Comparison of ENCODE assay signal across 8 cellular contexts in the genomic region with DNA sequence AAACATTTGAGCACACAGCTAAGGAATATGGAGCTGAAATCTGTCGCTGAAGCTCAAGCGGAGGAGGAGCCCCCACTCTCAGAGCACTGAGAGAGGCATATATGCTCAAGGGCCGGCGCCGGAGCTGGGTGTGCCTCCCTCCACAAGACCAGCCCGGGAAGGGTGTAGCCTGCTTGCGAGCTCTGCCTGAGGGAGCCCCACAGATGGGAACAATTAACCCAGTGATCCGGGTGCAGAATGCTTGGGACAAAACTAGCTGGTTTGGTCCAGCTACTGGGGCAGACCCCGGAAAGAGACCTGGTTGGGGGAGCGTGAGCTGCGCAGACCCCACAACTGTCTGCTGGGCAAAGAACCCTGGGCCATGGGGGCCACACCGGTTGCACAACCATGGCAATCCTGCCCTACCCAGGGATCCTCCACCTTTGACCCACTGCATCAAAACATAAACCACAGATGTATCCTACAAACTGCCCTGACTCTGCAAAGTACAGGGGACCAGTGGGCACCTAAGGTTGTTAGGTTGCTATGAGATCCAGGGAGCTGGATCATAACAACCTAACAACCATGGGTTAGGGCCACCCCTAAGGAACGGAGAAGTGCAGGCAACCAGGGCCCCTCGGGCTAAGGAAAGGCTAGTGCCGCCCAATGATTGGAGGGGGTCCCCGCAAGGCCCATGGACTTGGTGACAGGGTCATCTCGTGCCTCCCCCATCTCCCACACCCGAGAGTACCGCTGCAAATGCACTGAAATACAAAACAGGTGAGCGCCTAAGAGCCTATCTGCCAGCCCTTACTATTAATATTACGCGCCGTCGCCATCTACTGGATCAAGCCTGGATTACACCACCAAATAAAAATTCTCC.
DNase-seq lines count a peak whose midpoint lies in the region; ATAC-seq lines count a peak whose summit lies in the region.

No MANE protein-coding gene starts in this region.

- H3K4me3 Mint-ChIP-seq in stimulated activated effector memory CD8-positive, alpha-beta T cell treated with anti-CD3 and anti-CD28 coated beads, Interleukin-12 subunit alpha, Interleukin-12 subunit beta, amount 100 ng/mL, for 72 hours, result no peak overlapping the region

- H3K9me3 Mint-ChIP-seq in stimulated activated effector memory CD8-positive, alpha-beta T cell treated with anti-CD3 and anti-CD28 coated beads, Interleukin-12 subunit alpha, Interleukin-12 subunit beta, amount 100 ng/mL, for 72 hours, result no peaks in the 10 kb centered on the region

- DNase-seq in DMS 273 (lab: John Stamatoyannopoulos, UW; ENCODE audit: unreplicated experiment), result peak; percentile 76
- no peak for DNase-seq in DMS 273 treated with DMSO at 0.1 percent for 48 hours (lab: John Stamatoyannopoulos, UW)
- DNase-seq in NCI-H82 treated with DMSO at 0.1 percent for 48 hours (lab: John Stamatoyannopoulos, UW; ENCODE audit: unreplicated experiment), result peak; percentile 41
- DNase-seq in astrocyte of the hippocampus (ENCODE audit: low read depth, low spot score), result peak; percentile 76
- peak; percentile 62 for DNase-seq in iPS-NIHi11 (ENCODE audit: low spot score)
- DNase-seq in stimulated activated effector memory CD8-positive, alpha-beta T cell treated with anti-CD3 and anti-CD28 coated beads, Interleukin-12 subunit alpha, Interleukin-12 subunit beta, amount 100 ng/mL, for 72 hours (ENCODE audit: low spot score in 2 of 2), result peak in 1 of 2 donors; percentile 53

- H3K36me3 Mint-ChIP-seq in stimulated activated effector memory CD8-positive, alpha-beta T cell treated with anti-CD3 and anti-CD28 coated beads, Interleukin-12 subunit alpha, Interleukin-12 subunit beta, amount 100 ng/mL, for 72 hours, result no peaks in the 10 kb centered on the region

- no peak overlapping the region for H3K27ac Mint-ChIP-seq in stimulated activated effector memory CD8-positive, alpha-beta T cell treated with anti-CD3 and anti-CD28 coated beads, Interleukin-12 subunit alpha, Interleukin-12 subunit beta, amount 100 ng/mL, for 72 hours

- ATAC-seq in GM21515 (IDR thresholded peaks at IDR 0.05; ENCODE audit: unreplicated experiment), result peak; percentile 96
- ATAC-seq in HG03558 (IDR thresholded peaks at IDR 0.05; ENCODE audit: extremely low read depth, unreplicated experiment), result peak; percentile 68
- ATAC-seq in stimulated activated effector memory CD8-positive, alpha-beta T cell treated with anti-CD3 and anti-CD28 coated beads, Interleukin-12 subunit alpha, Interleukin-12 subunit beta, amount 100 ng/mL, for 72 hours, result peak; percentile 49

- H3K4me1 Mint-ChIP-seq in stimulated activated effector memory CD8-positive, alpha-beta T cell treated with anti-CD3 and anti-CD28 coated beads, Interleukin-12 subunit alpha, Interleukin-12 subunit beta, amount 100 ng/mL, for 72 hours, result no peaks in the 10 kb centered on the region
